ENCODE assay signal across 8 cellular contexts in the genomic region with DNA sequence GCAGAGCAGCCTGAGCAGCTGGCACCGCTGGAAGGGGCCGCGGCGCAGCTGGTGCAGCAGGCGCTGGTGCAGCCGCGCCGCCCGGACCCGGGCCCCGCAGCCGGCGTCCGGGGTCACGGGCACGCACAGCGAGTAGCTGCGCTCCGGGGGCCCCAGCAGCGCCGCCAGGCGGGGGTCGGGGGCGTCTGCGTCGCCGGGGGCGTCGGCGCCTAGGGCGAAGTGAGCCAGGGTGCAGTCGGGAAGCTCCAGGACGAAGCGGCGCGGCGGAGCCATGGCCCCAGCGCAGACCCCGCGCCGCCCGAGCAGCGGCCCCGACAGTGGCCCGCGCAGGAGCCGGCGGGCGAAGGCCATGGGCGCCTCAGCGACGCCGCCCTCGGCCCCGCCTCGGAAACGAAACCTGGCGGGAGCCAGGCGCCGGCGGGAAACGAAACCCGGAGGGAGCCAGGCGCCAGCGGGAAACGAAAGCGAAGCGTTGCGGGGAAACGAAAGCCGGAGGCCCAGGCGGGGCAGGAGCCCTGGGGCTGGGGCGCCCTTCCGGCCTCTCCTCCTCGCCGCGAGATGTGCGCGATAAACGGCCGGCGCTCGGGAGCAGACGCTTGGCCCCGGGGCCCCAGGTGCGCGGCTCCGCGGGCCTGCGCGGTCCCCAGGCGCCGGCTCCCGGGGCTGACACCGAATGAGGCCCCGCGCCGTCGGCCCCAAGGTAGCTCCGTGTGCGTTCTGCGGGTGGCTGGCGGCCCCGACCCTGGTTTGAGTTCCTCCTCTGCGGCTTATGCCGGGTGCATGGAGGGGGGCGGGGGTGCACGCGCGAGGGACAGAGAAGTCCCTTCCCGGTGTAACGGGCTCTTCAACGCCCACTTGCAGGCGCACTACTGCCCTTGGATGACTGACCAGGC. TPM values are rescaled to one million over a fixed set of nuclear protein-coding genes. Genes with fewer than 3 reads are reported as not detected.
DNase-seq lines count a peak whose midpoint lies in the region; ATAC-seq, FAIRE-seq and TF ChIP-seq lines count a peak whose summit lies in the region.

Gene CMPK2 (minus strand): TSS at position 562 of the 893 bp plus-strand sequence. CDS start 211 bp downstream, at position 351.

- ATAC-seq in GM18508 (IDR thresholded peaks at IDR 0.05; ENCODE audit: insufficient read depth, unreplicated experiment), result peak; percentile 41
- ATAC-seq in HG02973 (IDR thresholded peaks at IDR 0.05; ENCODE audit: unreplicated experiment), result peak; percentile 80
- peak; percentile 82 for ATAC-seq in activated CD8-positive, alpha-beta T cell treated with anti-CD3 and anti-CD28 coated beads for 36 hours

- peak within 1 kb of the TSS; percentile 76 to 94 for H3K4me2 ChIP-seq in H1 (ENCODE audit: insufficient read depth in 1 of 2, low read depth in 2 of 2, low read length in 2 of 2)

- H4K91ac ChIP-seq in H1 (replicated peaks; ENCODE audit: insufficient read length, low read length), result peak within 1 kb of the TSS; percentile 55

- POLR2A ChIA-PET in activated CD8-positive, alpha-beta T cell treated with anti-CD3 and anti-CD28 coated beads for 36 hours (lab: Charles Lee), result interaction anchor here (0.9 to 4.8 kb wide), 9 partner anchors 13 to 53 kb away, joined by 3 to 48 read pairs (median 6); partner anchors contain the start of gene RSAD2
- POLR2A ChIA-PET in H1 (lab: Charles Lee; ENCODE audit: partially characterized antibody), result no interaction called here

- H2BK12ac ChIP-seq in H1 (ENCODE audit: low read depth, low read length), result no peak within 1 kb of the TSS; the same call in 1 of the 2 replicates

- peak within 1 kb of the TSS; percentile 19; the same call in 1 of the 2 replicates for H3K18ac ChIP-seq in H1 (ENCODE audit: extremely low read depth, low read length)

- TF ChIP-seq EP300 in H1 (IDR thresholded peaks at IDR 0.05; ENCODE audit: borderline replicate concordance in 1 of 2, low read depth in 2 of 2, low read length in 2 of 2), result no peak

- H2BK5ac ChIP-seq in H1 (ENCODE audit: low read depth, low read length), result no peak within 1 kb of the TSS

- TF ChIP-seq CTCF in activated CD8-positive, alpha-beta T cell treated with anti-CD3 and anti-CD28 coated beads for 36 hours (IDR thresholded peaks at IDR 0.05), result no peak
- TF ChIP-seq CTCF in H1 (IDR thresholded peaks at IDR 0.05; ENCODE audit: control extremely low read depth in 1 of 3, insufficient read depth in 1 of 3, low read depth in 1 of 3, low read length in 3 of 3), result no peak
- TF ChIP-seq CTCF in mesothelial cell of epicardium (IDR thresholded peaks at IDR 0.05; ENCODE audit: unreplicated experiment), result peak; percentile 12

- peaks cover 0 to 2% of the 10 kb centered on the region in 2 experiments for H4K20me1 ChIP-seq in H1 (replicated peaks in 1 of 2; ENCODE audit: control insufficient read depth in 1 of 2, insufficient read depth in 2 of 2, low read length in 2 of 2)

- no peaks in the 10 kb centered on the region for H3K27me3 Mint-ChIP-seq in activated CD8-positive, alpha-beta T cell treated with anti-CD3 and anti-CD28 coated beads for 36 hours
- H3K27me3 Mint-ChIP-seq in mesothelial cell of epicardium (ENCODE audit: low read depth), result peaks cover 7% of the 10 kb centered on the region

- H2AK5ac ChIP-seq in H1 (ENCODE audit: low read depth, low read length), result no peak within 1 kb of the TSS

- H3K56ac ChIP-seq in H1 (replicated peaks; ENCODE audit: insufficient read length, low read depth, low read length), result no peak within 1 kb of the TSS

- TF ChIP-seq POLR2A in H1 (IDR thresholded peaks at IDR 0.05; ENCODE audit: control extremely low read depth in 1 of 2, low read depth in 2 of 2, low read length in 2 of 2), result peak in 1 of 2 experiments; percentile 50; a peak in 1 of 3 replicates

- peak within 1 kb of the TSS; percentile 80; the same call in 1 of the 2 replicates for H2BK20ac ChIP-seq in H1 (ENCODE audit: low read length)

- H3K79me2 ChIP-seq in H1 (ENCODE audit: control insufficient read depth in 1 of 2, insufficient read depth in 2 of 2, low read length in 2 of 2), result no peaks in the 10 kb centered on the region

- no peak within 1 kb of the TSS for H3K14ac ChIP-seq in H1 (ENCODE audit: insufficient read length)

- peaks cover under 1% of the 10 kb centered on the region for H3K9me3 Mint-ChIP-seq in activated CD8-positive, alpha-beta T cell treated with anti-CD3 and anti-CD28 coated beads for 36 hours
- peaks cover 9% of the 10 kb centered on the region for H3K9me3 Mint-ChIP-seq in mesothelial cell of epicardium

- H3K79me1 ChIP-seq in H1 (ENCODE audit: low read depth, low read length), result no peaks in the 10 kb centered on the region

- H3K27ac Mint-ChIP-seq in activated CD8-positive, alpha-beta T cell treated with anti-CD3 and anti-CD28 coated beads for 36 hours, result peak within 1 kb of the TSS; percentile 84
- H3K27ac Mint-ChIP-seq in mesothelial cell of epicardium, result peak within 1 kb of the TSS; percentile 94

- H2AFZ ChIP-seq in H1 (ENCODE audit: low read length), result peak within 1 kb of the TSS; percentile 68

- peak within 1 kb of the TSS; percentile 75 for H3K4me3 Mint-ChIP-seq in activated CD8-positive, alpha-beta T cell treated with anti-CD3 and anti-CD28 coated beads for 36 hours
- H3K4me3 Mint-ChIP-seq in mesothelial cell of epicardium, result peak within 1 kb of the TSS; percentile 89

- 1% methylated on average over 60 of the region's 114 CpGs; no CpG with 5 or more reads in 1 of the 2 experiments for WGBS in H1 (ENCODE audit: extremely low coverage in 1 of 2, insufficient coverage in 1 of 2, insufficient read length in 1 of 2, insufficient replicate concordance in 2 of 2, low coverage in 1 of 2, low lambda C conversion rate in 2 of 2, missing lambda C conversion rate in 1 of 2), 2 experiments

- H3K9me3 ChIP-seq in H1 (ENCODE audit: insufficient read depth in 2 of 2, low read depth in 1 of 2, low read length in 1 of 2), result no peaks in the 10 kb centered on the region

- H3K4me3 ChIP-seq in H1 (ENCODE audit: extremely low read depth in 1 of 4, insufficient read depth in 2 of 4, low read depth in 3 of 4, low read length in 4 of 4), result peak within 1 kb of the TSS; percentile 54 to 61 (median 57)

- peaks cover 11% of the 10 kb centered on the region for H3K36me3 Mint-ChIP-seq in activated CD8-positive, alpha-beta T cell treated with anti-CD3 and anti-CD28 coated beads for 36 hours (ENCODE audit: low read depth)
- H3K36me3 Mint-ChIP-seq in mesothelial cell of epicardium, result peaks cover 19% of the 10 kb centered on the region

- no peak within 1 kb of the TSS for H4K5ac ChIP-seq in H1 (ENCODE audit: insufficient read length, low read depth, low read length)

- H3K23me2 ChIP-seq in H1 (ENCODE audit: low read depth, low read length), result peaks cover 9% of the 10 kb centered on the region

- H3K4ac ChIP-seq in H1 (replicated peaks; ENCODE audit: insufficient read length, low read depth, low read length), result no peak within 1 kb of the TSS

- intact Hi-C loops in activated CD8-positive, alpha-beta T cell treated with anti-CD3 and anti-CD28 coated beads for 36 hours (cut with micrococcal nuclease), result loop anchor here (5.0 kb wide), 1 partner anchor 42 kb away; no protein-coding TSS in a partner anchor

- H2BK120ac ChIP-seq in H1 (replicated peaks; ENCODE audit: low read depth, low read length), result no peak within 1 kb of the TSS

- H3K4me1 ChIP-seq in H1 (replicated peaks in 1 of 4; ENCODE audit: control insufficient read depth in 3 of 4, insufficient read depth in 4 of 4, low read length in 3 of 4), result peaks cover 0 to 5% (median 2%) of the 10 kb centered on the region in 4 experiments; a peak in 5 of 7 replicates

- DNase-seq in AG08395 (ENCODE audit: low spot score) (peak; percentile 55), NCI-H2196 treated with DMSO at 0.1 percent for 48 hours (lab: John Stamatoyannopoulos, UW; ENCODE audit: unreplicated experiment) (peak; percentile 32), H1 (ENCODE audit: low read depth in 1 of 2, low spot score in 2 of 2) (peak in 1 of 2 experiments; percentile 73), mesothelial cell of epicardium (ENCODE audit: low spot score in 2 of 2, unreplicated experiment in 2 of 2) (peak; percentile 36 to 73)
- DNase-seq in activated CD8-positive, alpha-beta T cell treated with anti-CD3 and anti-CD28 coated beads for 36 hours, result peak; percentile 80
- peak; percentile 54 to 59 for DNase-seq in stimulated activated CD8-positive, alpha-beta memory T cell treated with anti-CD3 and anti-CD28 coated beads, Interleukin-4, amount 100 ng/mL, for 4 hours (ENCODE audit: low read depth in 2 of 2, low spot score in 1 of 2)

- no peak for FAIRE-seq in H1 (lab: Jason Lieb, UNC)

- no peak for TF ChIP-seq RAD21 in H1 (IDR thresholded peaks at IDR 0.05 in 1 of 2, conservative IDR thresholded peaks at IDR 0.05 in 1 of 2; ENCODE audit: low read depth in 2 of 2, low read length in 2 of 2)

- no peak within 1 kb of the TSS for H3K23ac ChIP-seq in H1 (ENCODE audit: insufficient read length)

- no peak within 1 kb of the TSS for H3K27ac ChIP-seq in H1 (ENCODE audit: low read depth, low read length)

- H3K27me3 ChIP-seq in H1 (replicated peaks in 1 of 4; ENCODE audit: control insufficient read depth in 3 of 4, extremely low read depth in 1 of 4, insufficient read depth in 3 of 4, low read length in 3 of 4), result peaks cover 9 to 37% (median 23%) of the 10 kb centered on the region in 4 experiments

- H2BK15ac ChIP-seq in H1 (ENCODE audit: low read length), result no peak within 1 kb of the TSS

- CTCF ChIA-PET in activated CD8-positive, alpha-beta T cell treated with anti-CD3 and anti-CD28 coated beads for 36 hours (lab: Charles Lee), result interaction anchor here (0.7 to 5.0 kb wide), 17 partner anchors 12 to 178 kb away, joined by 3 to 69 read pairs (median 4); partner anchors contain the start of genes RNF144A and RSAD2
- CTCF ChIA-PET in H1 (lab: Charles Lee; ENCODE audit: partially characterized antibody), result interaction anchor here (1.0 to 2.7 kb wide), 13 partner anchors 8 to 217 kb away, joined by 3 to 10 read pairs (median 4); no protein-coding TSS in a partner anchor

- peak within 1 kb of the TSS in 1 of 4 experiments; percentile 15; a peak in 4 of 7 replicates for H3K9ac ChIP-seq in H1 (replicated peaks in 1 of 4; ENCODE audit: extremely low read depth in 1 of 4, low read depth in 3 of 4, low read length in 3 of 4)

- no peaks in the 10 kb centered on the region for H3K36me3 ChIP-seq in H1 (ENCODE audit: control insufficient read depth in 2 of 4, insufficient read depth in 4 of 4, low read length in 3 of 4)

- peaks cover 13% of the 10 kb centered on the region for H3K4me1 Mint-ChIP-seq in activated CD8-positive, alpha-beta T cell treated with anti-CD3 and anti-CD28 coated beads for 36 hours (ENCODE audit: low read depth)
- peaks cover 6% of the 10 kb centered on the region for H3K4me1 Mint-ChIP-seq in mesothelial cell of epicardium

- H4K8ac ChIP-seq in H1 (ENCODE audit: extremely low read depth, insufficient read depth, low read length), result peak within 1 kb of the TSS; percentile 76

RNA-seq across cellular contexts. Expression of gene CMPK2, which starts in this region (rescaled TPM):
- 1 to 10 TPM; 3.2 to 4.5 TPM for total RNA-seq in activated CD8-positive, alpha-beta T cell treated with anti-CD3 and anti-CD28 coated beads for 36 hours
- 0.28 and 0.31 TPM in 2 replicates for total RNA-seq in H1 (2021; fragmentation: NEBNext Ultra II Directional; extraction: Animal tissue kit (Norgen Biotek cat#: 25700))
- polyA plus RNA-seq in H1 (2011; rRNA removed), result 0.46 and 0.53 TPM in 2 replicates
- 0.36 TPM for polyA plus RNA-seq in H1 (2011; cell fraction: cytosol; rRNA removed)
- polyA plus RNA-seq in H1 (2011; cell fraction: nucleus; rRNA removed), result 0.34 TPM
- polyA plus RNA-seq in H1 (2012, experiment 1 of 2), result 0.16 to 0.51 TPM (median 0.40 TPM) in 4 replicates
- 0.70 TPM for polyA plus RNA-seq in H1 (2012, experiment 2 of 2)
- polyA plus RNA-seq in H1 (2013, experiment 1 of 2), result 0.28 TPM
- polyA plus RNA-seq in H1 (2013, experiment 2 of 2), result 0.33 TPM
- polyA minus RNA-seq in H1 (2011; rRNA and poly(A)+ RNA removed), result 1.1 and 1.6 TPM in 2 replicates
- polyA minus RNA-seq in H1 (2011; cell fraction: cytosol; rRNA and poly(A)+ RNA removed), result not detected
- polyA minus RNA-seq in H1 (2011; cell fraction: nucleus; rRNA and poly(A)+ RNA removed), result 0.70 TPM
- total RNA-seq in mesothelial cell of epicardium, result 4.0 to 4.5 TPM (median 4.0 TPM) in 3 replicates
